20 cellular contexts compared by ENCODE assay signal in genomic region chr12:123061806-123062205, GRCh38.
DNase-seq lines count a peak whose midpoint lies in the region; ATAC-seq and TF ChIP-seq lines count a peak whose summit lies in the region.
"Had no signal": no experiment of that assay in that cellular context is flagged by ENCODE, and none has a peak within 500 bp of the region (broad histone marks: within the 10 kb centered on the region; RNA-seq: fewer than 3 reads in every experiment).

No MANE protein-coding gene starts in this region.

- H3K27me3 ChIP-seq in cardiac muscle cell (no peaks in the 10 kb centered on the region), OCI-LY1 (ENCODE audit: insufficient read depth, low read length) (no peaks in the 10 kb centered on the region), right cardiac atrium (ENCODE audit: control insufficient read depth, insufficient read depth) (no peaks in the 10 kb centered on the region), stomach (no peaks in the 10 kb centered on the region)
- H3K27me3 ChIP-seq: ascending aorta, SJSA1 had no signal

- H2AFZ ChIP-seq in OCI-LY1 (ENCODE audit: low read length) = no peak overlapping the region

- intact Hi-C loops in Right ventricle myocardium superior (cut with DNase I) = loop anchor here (5.0 kb wide), 1 partner anchor 35 kb away; no protein-coding TSS in a partner anchor
- intact Hi-C loops in right cardiac atrium (cut with DNase I) = no loop called here
- intact Hi-C loops in stomach (cut with DNase I; ENCODE audit: low total_unique reads) = no loop called here

- 0 out of 2 replicates have a peak, but pooled peaks cover 14% of the 10 kb centered on the region for H3K79me2 ChIP-seq in OCI-LY1 (ENCODE audit: insufficient read depth, low read length)

- peaks cover 45% of the 10 kb centered on the region for H3K4me1 ChIP-seq in cardiac muscle cell (ENCODE audit: low read depth)
- peaks cover 97% of the 10 kb centered on the region for H3K4me1 ChIP-seq in OCI-LY1 (ENCODE audit: insufficient read depth, low read length, severe bottlenecking)
- H3K4me1 ChIP-seq in right cardiac atrium (ENCODE audit: control insufficient read depth, insufficient read depth, low read length) = peaks cover 50% of the 10 kb centered on the region
- peaks cover 51 to 83% (median 65%) of the 10 kb centered on the region in 4 donors for H3K4me1 ChIP-seq in stomach

- no peak overlapping the region for H3K4me3 ChIP-seq in cardiac muscle cell
- no peak overlapping the region for H3K4me3 ChIP-seq in OCI-LY1 (ENCODE audit: low read depth, low read length, poor library complexity, severe bottlenecking)
- no peak overlapping the region for H3K4me3 ChIP-seq in right cardiac atrium (ENCODE audit: low read length)
- no peak overlapping the region for H3K4me3 ChIP-seq in stomach
- H3K4me3 ChIP-seq: ascending aorta, SJSA1, smooth muscle cell had no signal

- H3K36me3 ChIP-seq in cardiac muscle cell (no peaks in the 10 kb centered on the region), OCI-LY1 (ENCODE audit: insufficient read depth, low read length) (peaks cover 13% of the 10 kb centered on the region; the same call in 1 of the 2 replicates), stomach (no peaks in the 10 kb centered on the region)
- H3K36me3 ChIP-seq: ascending aorta, SJSA1 had no signal

- peaks cover 5% of the 10 kb centered on the region; the same call in 1 of the 2 replicates for H3F3A ChIP-seq in OCI-LY1 (ENCODE audit: insufficient read depth, low read length)

- peak overlapping the region; percentile 39; the same call in 1 of the 2 replicates for H3K9ac ChIP-seq in OCI-LY1 (ENCODE audit: low read length)

- 88% methylated on average over 5 of the region's 5 CpGs for WGBS in right cardiac atrium
- WGBS in stomach, 5 donors = 78 to 87% (median 81%) methylated on average over 5 of the region's 5 CpGs

- TF ChIP-seq POLR2A in stomach (IDR thresholded peaks at IDR 0.05) = no peak

- TF ChIP-seq CTCF in cardiac muscle cell (IDR thresholded peaks at IDR 0.05; ENCODE audit: low read depth, low read length) (no peak), OCI-LY1 (IDR thresholded peaks at IDR 0.05; ENCODE audit: low read length) (no peak), stomach (IDR thresholded peaks at IDR 0.05) (no peak)

- no peak for TF ChIP-seq EP300 in stomach (IDR thresholded peaks at IDR 0.05)

- no peaks in the 10 kb centered on the region for H4K20me1 ChIP-seq in OCI-LY1 (ENCODE audit: insufficient read depth, low read length)

- DNase-seq in cardiac muscle cell (ENCODE audit: low read depth in 1 of 2, low spot score in 1 of 2) (no peak), Right ventricle myocardium superior (no peak), right cardiac atrium (no peak), stomach (no peak), AG08395 (ENCODE audit: low spot score) (no peak)
- DNase-seq: ACHN; activated CD4-positive, alpha-beta T cell treated with anti-CD3 and anti-CD28 coated beads, Interleukin-2, amount 50 U/mL, for 4 hours; activated naive CD4-positive, alpha-beta T cell treated with Interleukin-2 at 50 U/mL for 16 hours; CD8-positive, alpha-beta T cell; DMS79 treated with DMSO at 0.1 percent for 48 hours; NCI-H1694; stimulated activated CD4-positive, alpha-beta T cell treated with anti-CD3 and anti-CD28 coated beads, Interleukin-4, amount 100 ng/mL, for 24 hours; T-helper 17 cell had no signal

- ATAC-seq in Right ventricle myocardium superior (ENCODE audit: poor library complexity) = no peak
- no peak for ATAC-seq in right cardiac atrium
- ATAC-seq in HG03139 (IDR thresholded peaks at IDR 0.05; ENCODE audit: unreplicated experiment) = no peak
- ATAC-seq in GM21526 (IDR thresholded peaks at IDR 0.05; ENCODE audit: low FRiP score, unreplicated experiment) = no peak
- ATAC-seq: CD8-positive, alpha-beta T cell; natural killer cell treated with Interleukin-12 subunit alpha and Interleukin-12 subunit beta and Interleukin-15 and Interleukin-18, amount 100 ng/mL, for 72 hours; T-helper 17 cell had no signal

- no peaks in the 10 kb centered on the region for H3K9me2 ChIP-seq in OCI-LY1 (ENCODE audit: low read depth, low read length)

- H3K4me2 ChIP-seq in OCI-LY1 (ENCODE audit: low read length) = peak overlapping the region; percentile 36; the same call in 1 of the 2 replicates
- H3K4me2 ChIP-seq: smooth muscle cell had no signal

- H3K27ac ChIP-seq in cardiac muscle cell (peak overlapping the region; percentile 76), OCI-LY1 (ENCODE audit: low read depth, low read length, poor library complexity, severe bottlenecking) (peak overlapping the region; percentile 94), right cardiac atrium (ENCODE audit: low read length) (peak overlapping the region; percentile 84), stomach (peak overlapping the region in 3 of 5 donors; percentile 68 to 82 (median 74))
- H3K27ac ChIP-seq: SJSA1 had no signal

- H3K9me3 ChIP-seq in cardiac muscle cell (ENCODE audit: low read depth) (no peaks in the 10 kb centered on the region), OCI-LY1 (ENCODE audit: low read length) (no peaks in the 10 kb centered on the region), right cardiac atrium (ENCODE audit: control insufficient read depth, low read length) (no peaks in the 10 kb centered on the region), stomach (no peaks in the 10 kb centered on the region)
- H3K9me3 ChIP-seq: ascending aorta, SJSA1 had no signal
